23 cellular contexts compared by ENCODE assay signal in the genomic region with DNA sequence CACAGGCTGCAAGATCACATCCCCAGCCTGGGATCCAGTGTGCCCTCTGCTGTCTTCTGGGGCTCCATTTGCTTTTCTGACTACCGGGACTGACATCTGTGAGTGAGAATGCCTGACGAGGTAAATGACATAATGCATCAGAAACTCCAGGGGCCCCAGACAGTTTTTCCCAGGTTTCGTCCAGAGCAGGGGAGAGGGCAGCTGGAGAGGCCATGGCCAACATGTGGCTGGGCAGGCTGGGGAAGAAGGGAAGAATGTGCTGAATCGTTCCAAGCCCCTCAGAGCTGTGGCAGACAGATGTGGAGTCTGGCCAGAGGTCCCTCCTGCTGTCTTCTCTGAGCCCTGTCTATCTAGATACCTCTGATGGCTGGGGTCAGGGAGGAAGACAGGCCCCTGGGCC.
DNase-seq lines count a peak whose midpoint lies in the region; ATAC-seq and TF ChIP-seq lines count a peak whose summit lies in the region.
"Had no signal": no experiment of that assay in that cellular context is flagged by ENCODE, and none has a peak within 500 bp of the region (broad histone marks: within the 10 kb centered on the region; RNA-seq: fewer than 3 reads in every experiment).

No MANE protein-coding gene starts in this region.

- no peak for ATAC-seq in sciatic nerve
- no peak for ATAC-seq in GM19463 (IDR thresholded peaks at IDR 0.05; ENCODE audit: unreplicated experiment)

- H3K27me3 ChIP-seq in WERI-Rb-1 (ENCODE audit: insufficient read depth, low read depth, severe bottlenecking) (no peaks in the 10 kb centered on the region), endodermal cell (ENCODE audit: control insufficient read depth, insufficient read depth, low read length, poor library complexity, severe bottlenecking) (peaks cover 5% of the 10 kb centered on the region)
- H3K27me3 ChIP-seq: MG63, Peyer's patch had no signal

- DNase-seq in GM03348 (ENCODE audit: low spot score) = peak; percentile 2
- no peak for DNase-seq in WERI-Rb-1
- no peak for DNase-seq in endodermal cell
- peak; percentile 34 for DNase-seq in sciatic nerve (ENCODE audit: low spot score)
- no peak for DNase-seq in NCI-H526 treated with DMSO at 0.1 percent for 48 hours (lab: John Stamatoyannopoulos, UW)
- DNase-seq in HCEC 1CT = no peak
- DNase-seq: Caco-2; CD4-positive, alpha-beta memory T cell; DMS153; DND-41; GOT3; IMR-90; KG1; MG63; NCI-H1694; NCI-H2029 treated with DMSO at 0.1 percent for 48 hours; NCI-H2227 treated with DMSO at 0.1 percent for 48 hours; OCI-M1; Peyer's patch; SHP77 treated with DMSO at 0.1 percent for 48 hours; SW 1271 had no signal

- H3K27ac ChIP-seq in WERI-Rb-1 (no peak overlapping the region), endodermal cell (ENCODE audit: low read depth, low read length) (no peak overlapping the region)
- H3K27ac ChIP-seq: Peyer's patch had no signal

- TF ChIP-seq CTCF in WERI-Rb-1 (IDR thresholded peaks at IDR 0.05; ENCODE audit: low read depth, low read length) = peak; percentile 13; the same call in 1 of the 2 replicates
- peak; percentile 21 for TF ChIP-seq CTCF in endodermal cell (conservative IDR thresholded peaks at IDR 0.05)

- no peak overlapping the region for H3K27ac Mint-ChIP-seq in endodermal cell
- H3K27ac Mint-ChIP-seq: CD4-positive, alpha-beta memory T cell had no signal

- peaks cover 18% of the 10 kb centered on the region for H3K4me1 ChIP-seq in endodermal cell (ENCODE audit: control insufficient read depth, insufficient read depth, low read length)
- H3K4me1 ChIP-seq: HAP-1, Peyer's patch had no signal

- no peak overlapping the region for H3K9ac ChIP-seq in endodermal cell (ENCODE audit: extremely low read depth, low read length, poor library complexity, severe bottlenecking)

- H3K4me1 Mint-ChIP-seq in endodermal cell = peaks cover 19% of the 10 kb centered on the region
- H3K4me1 Mint-ChIP-seq: CD4-positive, alpha-beta memory T cell had no signal

- H3K4me3 ChIP-seq in WERI-Rb-1 (ENCODE audit: low read depth, low read length) (no peak overlapping the region), endodermal cell (ENCODE audit: low read length) (no peak overlapping the region)
- H3K4me3 ChIP-seq: HAP-1, MG63, Peyer's patch had no signal

- 78 to 86% methylated on average over 3 to 4 of the region's 4 CpGs for WGBS in endodermal cell (ENCODE audit: insufficient coverage in 1 of 2, insufficient read length in 1 of 2), 2 experiments

- intact Hi-C loops in sciatic nerve (cut with DNase I) = no loop called here

- no peaks in the 10 kb centered on the region for H3K36me3 Mint-ChIP-seq in endodermal cell (ENCODE audit: low read depth)
- H3K36me3 Mint-ChIP-seq: CD4-positive, alpha-beta memory T cell had no signal

- no peak overlapping the region for H3K4me3 Mint-ChIP-seq in endodermal cell
- H3K4me3 Mint-ChIP-seq: CD4-positive, alpha-beta memory T cell had no signal

- H3K36me3 ChIP-seq in WERI-Rb-1 = no peaks in the 10 kb centered on the region
- H3K36me3 ChIP-seq in endodermal cell (ENCODE audit: control insufficient read depth, insufficient read depth, low read length) = no peaks in the 10 kb centered on the region
- H3K36me3 ChIP-seq: HAP-1, MG63, Peyer's patch had no signal

- H3K9me3 ChIP-seq in WERI-Rb-1 (ENCODE audit: severe bottlenecking) = peaks cover 4% of the 10 kb centered on the region
- H3K9me3 ChIP-seq in endodermal cell (ENCODE audit: control insufficient read depth, low read length) = no peaks in the 10 kb centered on the region
- H3K9me3 ChIP-seq: Caco-2, HAP-1, MG63, Peyer's patch had no signal

- peaks cover 30% of the 10 kb centered on the region for H3K27me3 Mint-ChIP-seq in endodermal cell (ENCODE audit: insufficient read depth)

- no peaks in the 10 kb centered on the region for H3K9me3 Mint-ChIP-seq in endodermal cell

Comparison
In these comparisons a context has a peak if more than half of its experiments do, and no peak if none do; other contexts are left out.
1. DNase-seq: peak in GM03348 (single experiment) and sciatic nerve (single experiment); none in WERI-Rb-1 (single experiment), endodermal cell (single experiment), NCI-H526 treated with DMSO at 0.1 percent for 48 hours (single experiment) and HCEC 1CT (single experiment).